ENCODE assay signal across 18 cellular contexts in the genomic region with DNA sequence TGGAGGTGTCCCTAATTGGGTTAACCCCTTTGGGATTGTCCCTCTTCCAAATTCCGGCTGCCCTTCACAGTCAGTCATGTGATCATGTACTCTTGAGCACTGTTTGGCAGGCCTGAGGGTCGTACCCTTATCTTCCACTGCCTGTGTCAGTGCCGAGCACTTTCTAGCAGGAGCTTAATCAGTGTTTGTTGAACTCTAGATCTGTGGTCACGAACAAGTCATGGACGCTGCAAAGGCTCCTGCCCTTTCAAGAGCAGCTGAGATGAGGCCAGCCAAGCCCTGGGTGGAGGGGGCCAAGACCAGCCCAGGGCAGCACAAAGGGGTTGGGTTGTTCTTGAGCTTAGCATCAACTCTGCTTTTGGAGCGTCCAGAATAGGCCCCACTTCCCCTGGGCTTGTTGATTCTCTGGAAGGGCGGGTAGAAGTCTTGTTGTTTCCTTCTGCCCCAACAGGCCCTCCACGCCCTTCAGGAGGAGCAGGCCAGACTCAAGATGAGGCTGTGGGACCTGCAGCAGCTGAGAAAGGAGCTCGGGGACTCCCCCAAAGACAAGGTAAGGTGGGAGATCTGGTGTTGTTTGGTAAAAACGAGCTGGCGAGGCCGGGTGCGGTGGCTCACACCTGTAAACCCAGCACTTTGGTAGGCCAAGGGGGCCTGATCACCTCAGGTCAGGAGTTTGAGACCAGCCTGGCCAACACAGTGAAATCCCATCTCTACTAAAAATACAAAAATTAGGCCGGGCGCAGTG. TPM values are rescaled to one million over a fixed set of nuclear protein-coding genes. Genes with fewer than 3 reads are reported as not detected.
A peak's percentile ranks its signal among the peaks of the same experiment; 100 is the strongest.
DNase-seq lines count a peak whose midpoint lies in the region; ATAC-seq and TF ChIP-seq lines count a peak whose summit lies in the region.
"Had no signal": no experiment of that assay in that cellular context is flagged by ENCODE, and none has a peak within 500 bp of the region (broad histone marks: within the 10 kb centered on the region; RNA-seq: fewer than 3 reads in every experiment).

No MANE protein-coding gene starts in this region.

- peak; percentile 43 for DNase-seq in HT-29 (ENCODE audit: low spot score)
- DNase-seq in adrenal gland: peak in 3 of 7 donors; percentile 35 to 73 (median 57)
- no peak for DNase-seq in hepatocyte (ENCODE audit: low spot score)
- DNase-seq in gastrocnemius medialis: no peak
- no peak for DNase-seq in NCI-H1417 (lab: John Stamatoyannopoulos, UW)
- DNase-seq in DMS 273 treated with DMSO at 0.1 percent for 48 hours (lab: John Stamatoyannopoulos, UW): no peak
- DNase-seq: activated B cell treated with CpG ODN at 0.5 μM for 24 hours; activated CD8-positive, alpha-beta memory T cell treated with anti-CD3 and anti-CD28 coated beads, Interleukin-2, amount 50 U/mL, for 48 hours; BE2C; DMS79 treated with DMSO at 0.1 percent for 48 hours; H7; NCI-H1436 treated with DMSO at 0.1 percent for 48 hours had no signal

- H3K4me2 ChIP-seq in hepatocyte: no peak overlapping the region
- H3K4me2 ChIP-seq: KMS-11 had no signal

- H3K9me3 ChIP-seq in adrenal gland (replicated peaks in 1 of 3) (no peaks in the 10 kb centered on the region), hepatocyte (ENCODE audit: low read depth) (no peaks in the 10 kb centered on the region), gastrocnemius medialis (no peaks in the 10 kb centered on the region)
- H3K9me3 ChIP-seq: BE2C, neutrophil had no signal

- no peak overlapping the region for H2AFZ ChIP-seq in hepatocyte

- H3K27me3 ChIP-seq in adrenal gland: no peaks in the 10 kb centered on the region
- no peaks in the 10 kb centered on the region for H3K27me3 ChIP-seq in hepatocyte
- no peaks in the 10 kb centered on the region for H3K27me3 ChIP-seq in gastrocnemius medialis
- H3K27me3 ChIP-seq: BE2C, neutrophil had no signal

- in situ Hi-C loops in gastrocnemius medialis (cut with MboI; ENCODE audit: low sequenced_read_pairs in 4 of 4): loop anchor here in 1 of 4 donors (25.0 kb wide), 1 partner anchor 300 kb away; no protein-coding TSS in a partner anchor

- ATAC-seq in gastrocnemius medialis: no peak
- ATAC-seq in HG02973 (IDR thresholded peaks at IDR 0.05; ENCODE audit: unreplicated experiment): no peak
- no peak for ATAC-seq in GM18861 (IDR thresholded peaks at IDR 0.05; ENCODE audit: unreplicated experiment)
- ATAC-seq: activated naive CD4-positive, alpha-beta T cell treated with anti-CD3 and anti-CD28 coated beads, Interleukin-2, amount 50 U/mL, for 72 hours; left lobe of liver had no signal

- peaks cover 19% of the 10 kb centered on the region for H3K79me2 ChIP-seq in hepatocyte

- WGBS in adrenal gland, 4 donors: 55 to 72% (median 70%) methylated on average over 10 to 15 of the region's 15 CpGs
- WGBS in hepatocyte (ENCODE audit: low lambda C conversion rate, missing lambda C conversion rate): 73% methylated on average over 15 of the region's 15 CpGs

- H3K9me2 ChIP-seq in hepatocyte (replicated peaks; ENCODE audit: insufficient read depth): no peaks in the 10 kb centered on the region

- peaks cover 40 to 67% of the 10 kb centered on the region in 2 donors for H3K4me1 ChIP-seq in adrenal gland (replicated peaks in 1 of 2)
- H3K4me1 ChIP-seq in hepatocyte (ENCODE audit: insufficient read depth): peaks cover 22% of the 10 kb centered on the region
- peaks cover 17 to 21% of the 10 kb centered on the region in 2 donors for H3K4me1 ChIP-seq in gastrocnemius medialis
- H3K4me1 ChIP-seq: BE2C had no signal

- TF ChIP-seq POLR2A in adrenal gland (IDR thresholded peaks at IDR 0.05): no peak
- no peak for TF ChIP-seq POLR2A in gastrocnemius medialis (IDR thresholded peaks at IDR 0.05)

- no peaks in the 10 kb centered on the region for H4K20me1 ChIP-seq in hepatocyte (ENCODE audit: insufficient read depth, poor library complexity, severe bottlenecking)

- peak overlapping the region in 3 of 5 donors; percentile 31 to 87 (median 65) for H3K27ac ChIP-seq in adrenal gland
- peak overlapping the region; percentile 85 for H3K27ac ChIP-seq in hepatocyte
- H3K27ac ChIP-seq in gastrocnemius medialis: peak overlapping the region; percentile 21 to 78 (median 27)
- H3K27ac ChIP-seq: KMS-11, neutrophil had no signal

- H3K36me3 ChIP-seq in adrenal gland (replicated peaks in 1 of 2) (peaks cover 0 to 33% of the 10 kb centered on the region in 2 donors), hepatocyte (replicated peaks; ENCODE audit: insufficient read depth, low read depth) (no peaks in the 10 kb centered on the region), gastrocnemius medialis (peaks cover 0 to 9% of the 10 kb centered on the region in 2 donors)
- H3K36me3 ChIP-seq: BE2C had no signal

- TF ChIP-seq CTCF in adrenal gland (IDR thresholded peaks at IDR 0.05): no peak
- no peak for TF ChIP-seq CTCF in hepatocyte (IDR thresholded peaks at IDR 0.05; ENCODE audit: poor library complexity)
- no peak for TF ChIP-seq CTCF in gastrocnemius medialis (IDR thresholded peaks at IDR 0.05 in 4 of 5, conservative IDR thresholded peaks at IDR 0.05 in 1 of 5)

- intact Hi-C loops in adrenal gland (cut with DNase I) (no loop called here), gastrocnemius medialis (cut with DNase I; ENCODE audit: low total_unique reads) (no loop called here)

- H3K4me3 ChIP-seq in adrenal gland (no peak overlapping the region), hepatocyte (no peak overlapping the region), gastrocnemius medialis (no peak overlapping the region)

RNA-seq across cellular contexts. Expression of gene IFI35, which starts 5.3 kb away (rescaled TPM):
- 35.3 and 47.6 TPM in 2 replicates for total RNA-seq in HT-29 (2014; rRNA removed; shearing (Covaris generic))
- total RNA-seq in adrenal gland (10 to 100 TPM; 47.7 to 72.9 (median 64.8) TPM), hepatocyte (14.4 and 18.4 TPM in 2 replicates), gastrocnemius medialis (10 to 100 TPM in 1 of 4 donors, 1 to 10 TPM in 3; 1.3 to 11.0 (median 4.0) TPM)
- polyA plus RNA-seq in adrenal gland (10 to 100 TPM; 44.1 to 91.4 (median 68.1) TPM), hepatocyte (27.5 and 37.8 TPM in 2 replicates)

RNA-seq across cellular contexts. Expression of gene VAT1, which starts 10.3 kb away (rescaled TPM):
- total RNA-seq in HT-29 (2014; rRNA removed; shearing (Covaris generic)): 83.7 and 106 TPM in 2 replicates
- 100 to 1,000 TPM; 418 to 744 (median 465) TPM for total RNA-seq in adrenal gland
- polyA plus RNA-seq in adrenal gland: 100 to 1,000 TPM; 177 to 311 (median 269) TPM
- 181 and 207 TPM in 2 replicates for total RNA-seq in hepatocyte
- 219 and 251 TPM in 2 replicates for polyA plus RNA-seq in hepatocyte
- total RNA-seq in gastrocnemius medialis: 10 to 100 TPM; 18.0 to 49.5 (median 35.8) TPM

RNA-seq across cellular contexts. Expression of gene RND2, which starts 13.1 kb away (rescaled TPM):
- total RNA-seq in HT-29 (2014; rRNA removed; shearing (Covaris generic)): 0.13 TPM in 1 of 2 replicates, not detected in the other
- total RNA-seq in adrenal gland (1 to 10 TPM; 2.0 to 8.2 (median 4.1) TPM), hepatocyte (4.6 and 6.3 TPM in 2 replicates), gastrocnemius medialis (under 1 TPM in 3 of 4 donors, not detected in 1; 0.04 to 0.10 (median 0.10) TPM)
- polyA plus RNA-seq in adrenal gland (1 to 10 TPM; 2.4 to 6.3 (median 3.1) TPM), hepatocyte (2.6 and 3.2 TPM in 2 replicates)
- total RNA-seq: activated naive CD4-positive, alpha-beta T cell treated with anti-CD3 and anti-CD28 coated beads, Interleukin-2, amount 50 U/mL, for 72 hours had no signal

RNA-seq across cellular contexts. Expression of gene RPL27, which starts 13.7 kb away (rescaled TPM):
- total RNA-seq in HT-29 (2014; rRNA removed; shearing (Covaris generic)): 1,187 and 1,205 TPM in 2 replicates
- 1,000 to 10,000 TPM in 2 of 8 donors, 100 to 1,000 TPM in 6; 356 to 1,313 (median 903) TPM for total RNA-seq in adrenal gland
- polyA plus RNA-seq in adrenal gland: 1,000 to 10,000 TPM; 1,877 to 2,291 (median 1,931) TPM
- total RNA-seq in hepatocyte: 1,020 and 1,179 TPM in 2 replicates
- polyA plus RNA-seq in hepatocyte: 580 and 602 TPM in 2 replicates
- total RNA-seq in gastrocnemius medialis: 1,000 to 10,000 TPM in 2 of 4 donors, 100 to 1,000 TPM in 2; 800 to 1,300 (median 1,077) TPM

RNA-seq across cellular contexts. Expression of gene RUNDC1, which starts 31.5 kb away (rescaled TPM):
- total RNA-seq in HT-29 (2014; rRNA removed; shearing (Covaris generic)): 13.0 and 13.8 TPM in 2 replicates
- total RNA-seq in adrenal gland (10 to 100 TPM; 15.0 to 29.7 (median 18.2) TPM), hepatocyte (8.0 and 11.4 TPM in 2 replicates), gastrocnemius medialis (10 to 100 TPM; 13.8 to 19.8 (median 16.4) TPM)
- polyA plus RNA-seq in adrenal gland (10 to 100 TPM in 2 of 3 donors, 1 to 10 TPM in 1; 7.6 to 20.6 (median 10.3) TPM), hepatocyte (19.6 and 20.3 TPM in 2 replicates)

Comparison
In these comparisons a context has a peak if more than half of its experiments do, and no peak if none do; other contexts are left out.
1. H3K27ac ChIP-seq: peak in every context shown above with its lines; median percentile 85 in hepatocyte; 65 in adrenal gland; 27 in gastrocnemius medialis.